ENCODE assay signal across 10 cellular contexts in genomic region chr4:23888421-23889319, GRCh38. TPM values are rescaled to one million over a fixed set of nuclear protein-coding genes. Genes with fewer than 3 reads are reported as not detected.
A peak's percentile ranks its signal among the peaks of the same experiment; 100 is the strongest.
DNase-seq lines count a peak whose midpoint lies in the region; ATAC-seq and TF ChIP-seq lines count a peak whose summit lies in the region.
"Had no signal": no experiment of that assay in that cellular context is flagged by ENCODE, and none has a peak within 500 bp of the region (broad histone marks: within the 10 kb centered on the region; RNA-seq: fewer than 3 reads in every experiment).

No MANE protein-coding gene starts in this region.

- TF ChIP-seq POLR2A in breast epithelium (IDR thresholded peaks at IDR 0.05): no peak

- intact Hi-C loops in breast epithelium (cut with DNase I; ENCODE audit: low total_unique reads): no loop called here

- H3K27ac ChIP-seq in breast epithelium (peak overlapping the region; percentile 51 to 62), layer of hippocampus (ENCODE audit: low read depth, low read length) (peak overlapping the region; percentile 53), subcutaneous abdominal adipose tissue (ENCODE audit: low read depth, low read length) (peak overlapping the region; percentile 90)
- H3K27ac ChIP-seq: epithelial cell of prostate had no signal

- H3K4me1 ChIP-seq in breast epithelium: peaks cover 0 to 4% of the 10 kb centered on the region in 2 donors
- H3K4me1 ChIP-seq in subcutaneous abdominal adipose tissue (ENCODE audit: control insufficient read depth in 5 of 5, insufficient read depth in 5 of 5, low read length in 5 of 5): peaks cover 3 to 35% (median 33%) of the 10 kb centered on the region in 5 donors

- DNase-seq in HT1080 (ENCODE audit: low read depth): peak; percentile 36
- no peak for DNase-seq in breast epithelium (ENCODE audit: low spot score in 2 of 2)
- no peak for DNase-seq in AML-193 (lab: John Stamatoyannopoulos, UW)
- DNase-seq in activated CD8-positive, alpha-beta memory T cell treated with anti-CD3 and anti-CD28 coated beads, Interleukin-2, amount 50 U/mL, for 48 hours: no peak

- H3K36me3 ChIP-seq in breast epithelium (no peaks in the 10 kb centered on the region), subcutaneous abdominal adipose tissue (ENCODE audit: control insufficient read depth in 5 of 5, insufficient read depth in 5 of 5, low read length in 5 of 5) (no peaks in the 10 kb centered on the region)

- H3K9ac ChIP-seq in subcutaneous abdominal adipose tissue (ENCODE audit: low read length in 5 of 5): peak overlapping the region; percentile 5 to 81 (median 67)

- no peak for TF ChIP-seq CTCF in breast epithelium (IDR thresholded peaks at IDR 0.05)

- H3K9me3 ChIP-seq in breast epithelium (no peaks in the 10 kb centered on the region), subcutaneous abdominal adipose tissue (ENCODE audit: control insufficient read depth in 5 of 5, low read length in 5 of 5) (no peaks in the 10 kb centered on the region)

- H3K4me3 ChIP-seq in breast epithelium (peak overlapping the region; percentile 42 to 66 (median 49)), subcutaneous abdominal adipose tissue (ENCODE audit: low read depth in 1 of 5, low read length in 5 of 5) (peak overlapping the region; percentile 65 to 87 (median 75))

- ATAC-seq in GM18867 (IDR thresholded peaks at IDR 0.05; ENCODE audit: unreplicated experiment) (no peak), GM18861 (IDR thresholded peaks at IDR 0.05; ENCODE audit: unreplicated experiment) (no peak)

- H3K27me3 ChIP-seq in breast epithelium (no peaks in the 10 kb centered on the region), layer of hippocampus (ENCODE audit: control insufficient read depth, insufficient read depth, low read length) (no peaks in the 10 kb centered on the region), subcutaneous abdominal adipose tissue (ENCODE audit: control insufficient read depth in 5 of 5, insufficient read depth in 4 of 5, low read length in 5 of 5) (no peaks in the 10 kb centered on the region)

RNA-seq across cellular contexts. Expression of gene PPARGC1A, which starts 1.2 kb away (rescaled TPM):
- total RNA-seq in HT1080 (2014; rRNA removed; shearing (Covaris generic)): 1.6 and 2.1 TPM in 2 replicates
- polyA plus RNA-seq in HT1080 (2015; cell fraction: cytosol; rRNA removed): 0.27 and 0.68 TPM in 2 replicates
- polyA plus RNA-seq in HT1080 (2015; cell fraction: nucleus; rRNA removed): 0.54 and 0.75 TPM in 2 replicates
- 1 to 10 TPM; 4.0 to 7.9 (median 6.1) TPM for total RNA-seq in breast epithelium
- polyA plus RNA-seq: IgD-negative memory B cell had no signal
